ENCODE assay signal across 20 cellular contexts in genomic region chr1:217238945-217239344, GRCh38.
DNase-seq lines count a peak whose midpoint lies in the region; FAIRE-seq and TF ChIP-seq lines count a peak whose summit lies in the region.
"Had no signal": no experiment of that assay in that cellular context is flagged by ENCODE, and none has a peak within 500 bp of the region (broad histone marks: within the 10 kb centered on the region; RNA-seq: fewer than 3 reads in every experiment).

No MANE protein-coding gene starts in this region.

- H3K4me3 ChIP-seq in small intestine (ENCODE audit: low read depth in 1 of 2, low read length in 2 of 2) (no peak overlapping the region), thyroid gland (replicated peaks in 1 of 3) (no peak overlapping the region)
- H3K4me3 ChIP-seq: GM12878, GM23248 had no signal

- intact Hi-C loops in thyroid gland (cut with DNase I) = no loop called here

- H3K27ac ChIP-seq in small intestine (ENCODE audit: low read depth in 1 of 2, low read length in 1 of 2) = no peak overlapping the region
- H3K27ac ChIP-seq in thyroid gland = no peak overlapping the region
- H3K27ac ChIP-seq: GM23248 had no signal

- no peak for TF ChIP-seq CTCF in thyroid gland (IDR thresholded peaks at IDR 0.05)

- TF ChIP-seq POLR2A in thyroid gland (IDR thresholded peaks at IDR 0.05) (no peak), erythroblast (IDR thresholded peaks at IDR 0.05; ENCODE audit: low read length) (no peak)

- DNase-seq in small intestine (no peak), thyroid gland (no peak), erythroblast (lab: John Stamatoyannopoulos, UW) (no peak), DMS53 (lab: John Stamatoyannopoulos, UW) (no peak)
- DNase-seq: 8988T; C1 segment of cervical spinal cord; Calu3; CD4-positive, alpha-beta memory T cell; COR-L47; DND-41; GDM1; GM23248; H7; HCEC 1CT had no signal

- H3K27me3 ChIP-seq in small intestine (ENCODE audit: control insufficient read depth in 2 of 2, insufficient read depth in 2 of 2, low read length in 2 of 2) (no peaks in the 10 kb centered on the region), thyroid gland (no peaks in the 10 kb centered on the region)

- H3K36me3 ChIP-seq in small intestine (ENCODE audit: control insufficient read depth in 2 of 2, insufficient read depth in 2 of 2, low read length in 2 of 2) = no peaks in the 10 kb centered on the region
- no peaks in the 10 kb centered on the region for H3K36me3 ChIP-seq in thyroid gland

- FAIRE-seq in G401.6 (lab: Jason Lieb, UNC) (peak; percentile 96), TTC549 (lab: Jason Lieb, UNC) (peak; percentile 96), endometrium (lab: Jason Lieb, UNC) (peak; percentile 48), small intestine (lab: Jason Lieb, UNC) (peak; percentile 80)
- FAIRE-seq: GM12878, GM19239, H1 had no signal

- H3K9me3 ChIP-seq in small intestine (ENCODE audit: control insufficient read depth, low read depth) = no peaks in the 10 kb centered on the region
- H3K9me3 ChIP-seq in thyroid gland = no peaks in the 10 kb centered on the region

- H3K4me1 ChIP-seq in small intestine (ENCODE audit: control insufficient read depth in 2 of 2, insufficient read depth in 1 of 2, low read depth in 1 of 2, low read length in 1 of 2) (no peaks in the 10 kb centered on the region), thyroid gland (no peaks in the 10 kb centered on the region)
